8 cellular contexts compared by ENCODE assay signal in genomic region chr17:3683054-3683511, GRCh38. TPM values are rescaled to one million over a fixed set of nuclear protein-coding genes. Genes with fewer than 3 reads are reported as not detected.
DNase-seq lines count a peak whose midpoint lies in the region; ATAC-seq and TF ChIP-seq lines count a peak whose summit lies in the region.

No MANE protein-coding gene starts in this region.

- no peaks in the 10 kb centered on the region for H3K36me3 ChIP-seq in PC-9 (ENCODE audit: low read depth)
- H3K36me3 ChIP-seq in heart left ventricle = no peaks in the 10 kb centered on the region

- CTCF ChIA-PET in PC-9 (lab: Charles Lee) = interaction anchor here (0.6 to 0.7 kb wide), 4 partner anchors 10 to 861 kb away, joined by 3 to 7 read pairs (median 3); no protein-coding TSS in a partner anchor

- BruUV-seq in PC-9 (replicated peaks; lab: Mats Ljungman, UMichigan) = no TSS peak

- POLR2A ChIA-PET in PC-9 (lab: Charles Lee; ENCODE audit: unreplicated experiment) = no interaction called here

- H3K27ac ChIP-seq in C4-2B (no peak overlapping the region), PC-9 (no peak overlapping the region), heart left ventricle (no peak overlapping the region)

- no peaks in the 10 kb centered on the region for H3K9me3 ChIP-seq in PC-9 (ENCODE audit: insufficient read depth, low read depth)
- H3K9me3 ChIP-seq in heart left ventricle = no peaks in the 10 kb centered on the region

- H3K9me2 ChIP-seq in PC-9 (ENCODE audit: insufficient read depth) = no peaks in the 10 kb centered on the region

- H3K4me3 ChIP-seq in PC-9 (no peak overlapping the region), heart left ventricle (no peak overlapping the region)

- DNase-seq in PC-9 (no peak), heart left ventricle (no peak), NCI-H2171 treated with DMSO at 0.1 percent for 48 hours (lab: John Stamatoyannopoulos, UW) (no peak)
- DNase-seq in activated T-helper 9 cell treated with anti-CD3 and anti-CD28 coated beads, Interleukin-2, amount 50 U/mL, for 16 hours (ENCODE audit: low read depth) = peak; percentile 41
- DNase-seq in stimulated activated CD4-positive, alpha-beta T cell treated with anti-CD3 and anti-CD28 coated beads, Interleukin-1b, Interleukin-23, amount 100 ng/mL, for 4 hours (ENCODE audit: low read depth in 2 of 2) = peak; percentile 41 to 51

- TF ChIP-seq CTCF in C4-2B (conservative IDR thresholded peaks at IDR 0.05) (peak; percentile 98), PC-9 (conservative IDR thresholded peaks at IDR 0.05) (peak; percentile 94), heart left ventricle (IDR thresholded peaks at IDR 0.05) (peak; percentile 73 to 91 (median 82))

- ATAC-seq in GM21723 (IDR thresholded peaks at IDR 0.05; ENCODE audit: unreplicated experiment) (peak; percentile 63), heart left ventricle (peak; percentile 64 to 83 (median 76)), HG03469 (IDR thresholded peaks at IDR 0.05; ENCODE audit: unreplicated experiment) (no peak)

- intact Hi-C loops in PC-9 (cut with micrococcal nuclease; ENCODE audit: unreplicated experiment) = loop anchor here (5.0 kb wide), 3 partner anchors 39 to 144 kb away; partner anchors contain the start of gene HASPIN
- intact Hi-C loops in heart left ventricle (cut with DNase I) = no loop called here

- H3K79me2 ChIP-seq in PC-9 (ENCODE audit: low read depth) = no peaks in the 10 kb centered on the region

- TF ChIP-seq POLR2A in heart left ventricle (IDR thresholded peaks at IDR 0.05) = no peak

- no peaks in the 10 kb centered on the region; the same call in 1 of the 2 replicates for H3F3A ChIP-seq in PC-9 (ENCODE audit: insufficient read depth, low read depth)

- no peak overlapping the region for H2AFZ ChIP-seq in PC-9

- no peaks in the 10 kb centered on the region; the same call in 1 of the 2 replicates for H4K20me1 ChIP-seq in PC-9 (ENCODE audit: insufficient read depth)

- H3K4me2 ChIP-seq in PC-9 = no peak overlapping the region

- H3K4me1 ChIP-seq in PC-9 (replicated peaks; ENCODE audit: insufficient read depth) (no peaks in the 10 kb centered on the region), heart left ventricle (peaks cover 0 to 8% (median 0%) of the 10 kb centered on the region in 12 donors)

- H3K27me3 ChIP-seq in PC-9 (ENCODE audit: insufficient read depth, low read depth) (no peaks in the 10 kb centered on the region), heart left ventricle (peaks cover 0 to 20% (median 4%) of the 10 kb centered on the region in 9 donors)

- WGBS in heart left ventricle, 4 donors = 34 to 44% (median 37%) methylated on average over 9 to 10 of the region's 10 CpGs

RNA-seq across cellular contexts. Expression of gene P2RX5, which starts 12.9 kb away (rescaled TPM):
- 15.0 and 18.3 TPM in 2 replicates for total RNA-seq in PC-9 (2021)
- 10 to 100 TPM in 6 of 9 donors, 1 to 10 TPM in 3; 5.4 to 66.4 (median 14.3) TPM for total RNA-seq in heart left ventricle
- 100 to 1,000 TPM in 1 of 2 donors, 10 to 100 TPM in 1; 13.1 to 108 TPM for polyA plus RNA-seq in heart left ventricle

RNA-seq across cellular contexts. Expression of gene EMC6, which starts 14.5 kb away (rescaled TPM):
- total RNA-seq in PC-9 (2021) = 89.6 and 89.9 TPM in 2 replicates
- total RNA-seq in heart left ventricle = 10 to 100 TPM; 24.2 to 78.2 (median 51.9) TPM
- polyA plus RNA-seq in heart left ventricle = 100 to 1,000 TPM; 141 to 190 TPM

RNA-seq across cellular contexts. Expression of gene TAX1BP3, which starts 14.7 kb away (rescaled TPM):
- total RNA-seq in PC-9 (2021) (147 and 168 TPM in 2 replicates), heart left ventricle (100 to 1,000 TPM; 122 to 291 (median 177) TPM)
- polyA plus RNA-seq in heart left ventricle = 100 to 1,000 TPM; 131 to 203 TPM

RNA-seq across cellular contexts. Expression of gene HASPIN, which starts 40.6 kb away (rescaled TPM):
- total RNA-seq in PC-9 (2021) (25.1 and 26.8 TPM in 2 replicates), heart left ventricle (1 to 10 TPM in 1 of 9 donors, under 1 TPM in 8; 0.15 to 2.1 (median 0.32) TPM)
- polyA plus RNA-seq in heart left ventricle = 1 to 10 TPM in 1 of 2 donors, not detected in 1; 1.1 TPM

RNA-seq across cellular contexts. Expression of gene CTNS, which starts 46.5 kb away (rescaled TPM):
- total RNA-seq in PC-9 (2021) (12.5 and 20.0 TPM in 2 replicates), heart left ventricle (10 to 100 TPM in 3 of 9 donors, 1 to 10 TPM in 6; 6.2 to 19.0 (median 8.7) TPM)
- polyA plus RNA-seq in heart left ventricle = 10 to 100 TPM in 1 of 2 donors, 1 to 10 TPM in 1; 6.8 to 10.9 TPM

Comparison
In these comparisons a context has a peak if more than half of its experiments do, and no peak if none do; other contexts are left out.
1. DNase-seq: peak in activated T-helper 9 cell treated with anti-CD3 and anti-CD28 coated beads, Interleukin-2, amount 50 U/mL, for 16 hours (single experiment) and stimulated activated CD4-positive, alpha-beta T cell treated with anti-CD3 and anti-CD28 coated beads, Interleukin-1b, Interleukin-23, amount 100 ng/mL, for 4 hours (2 of 2); none in PC-9 (0 of 2), heart left ventricle (0 of 5) and NCI-H2171 treated with DMSO at 0.1 percent for 48 hours (single experiment).
2. Peak in every context shown above with its lines, with median percentiles within 50 percentile points of each other: CTCF ChIP-seq.